ENCODE assay signal across 1 cellular context in the genomic region with DNA sequence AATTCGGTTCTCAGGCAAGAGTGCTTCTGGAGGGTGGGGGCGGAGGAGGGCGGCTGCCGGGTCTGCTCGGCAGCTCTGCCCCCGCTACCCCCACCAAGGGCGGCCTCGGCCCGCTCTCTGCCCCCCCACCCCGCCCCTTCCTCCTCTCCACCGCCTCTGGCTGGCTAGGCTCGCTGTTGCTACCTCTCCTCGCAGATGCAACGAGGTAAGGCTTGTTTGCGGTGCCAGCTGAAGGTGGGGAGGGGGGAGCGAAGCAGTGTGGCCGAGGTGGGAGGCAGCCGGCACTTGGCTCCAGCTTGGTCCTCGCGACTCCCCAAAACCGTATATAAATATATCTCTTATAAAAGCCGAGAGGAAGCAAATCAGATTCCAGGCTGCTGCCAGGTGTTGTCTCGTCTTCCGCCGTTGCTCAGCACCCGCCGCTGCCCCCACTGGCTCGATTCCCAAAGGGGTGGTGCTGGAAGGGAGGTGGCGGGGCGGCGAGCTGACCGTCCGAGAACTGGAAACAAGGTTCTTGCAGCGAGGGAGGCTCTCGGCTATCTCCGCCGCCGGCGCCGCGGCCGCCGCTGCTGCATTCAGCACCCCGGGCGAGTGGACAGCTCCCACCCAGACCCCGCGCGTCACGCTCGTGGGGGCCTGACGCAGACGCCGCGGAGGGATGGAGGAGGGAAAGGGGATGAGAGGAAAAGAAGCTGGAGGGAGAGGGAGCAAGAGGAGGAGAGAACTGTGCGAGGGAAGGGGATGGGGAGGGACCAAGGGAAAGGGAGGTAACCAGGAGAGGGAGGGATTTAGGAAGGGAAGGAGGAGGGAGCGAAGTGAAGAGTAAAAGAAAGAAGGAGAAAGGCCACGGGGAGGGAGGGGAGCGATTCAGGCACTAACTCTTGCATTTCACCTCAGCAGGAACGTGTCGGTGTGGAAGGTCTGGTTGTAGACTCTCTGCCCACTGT.
A peak's percentile ranks its signal among the peaks of the same experiment; 100 is the strongest.
TF ChIP-seq lines count a peak whose summit lies in the region.

Gene MARCHF4 (minus strand): TSS at position 728 of the 947 bp plus-strand sequence. CDS start 2,223 bp downstream, outside the sequence.

TF ChIP-seq in H1, 55 proteins besides CTCF, POLR2A, EP300 and RAD21 (continued from another document):
- TF ChIP-seq, protein P1, sequence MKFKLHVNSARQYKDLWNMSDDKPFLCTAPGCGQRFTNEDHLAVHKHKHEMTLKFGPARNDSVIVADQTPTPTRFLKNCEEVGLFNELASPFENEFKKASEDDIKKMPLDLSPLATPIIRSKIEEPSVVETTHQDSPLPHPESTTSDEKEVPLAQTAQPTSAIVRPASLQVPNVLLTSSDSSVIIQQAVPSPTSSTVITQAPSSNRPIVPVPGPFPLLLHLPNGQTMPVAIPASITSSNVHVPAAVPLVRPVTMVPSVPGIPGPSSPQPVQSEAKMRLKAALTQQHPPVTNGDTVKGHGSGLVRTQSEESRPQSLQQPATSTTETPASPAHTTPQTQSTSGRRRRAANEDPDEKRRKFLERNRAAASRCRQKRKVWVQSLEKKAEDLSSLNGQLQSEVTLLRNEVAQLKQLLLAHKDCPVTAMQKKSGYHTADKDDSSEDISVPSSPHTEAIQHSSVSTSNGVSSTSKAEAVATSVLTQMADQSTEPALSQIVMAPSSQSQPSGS (IDR thresholded peaks at IDR 0.05; ENCODE audit: low read length), result peak; percentile 91
- TF ChIP-seq SUZ12 (IDR thresholded peaks at IDR 0.05; ENCODE audit: low read length) (peak; percentile 64; the same call in 1 of the 2 replicates), USF2 (IDR thresholded peaks at IDR 0.05; ENCODE audit: low read length) (no peak), TCF12 (IDR thresholded peaks at IDR 0.05; ENCODE audit: low read depth, low read length) (0 out of 2 replicates have a peak, but pooled peaks have one; percentile 43), RXRA (IDR thresholded peaks at IDR 0.05; ENCODE audit: insufficient read depth, low read depth, low read length) (0 out of 2 replicates have a peak, but pooled peaks have one; percentile 45), KDM4A (IDR thresholded peaks at IDR 0.05; ENCODE audit: low read depth, low read length, severe bottlenecking) (peak; percentile 97), BACH1 (IDR thresholded peaks at IDR 0.05; ENCODE audit: low read length) (peak; percentile 96), SIN3A (conservative IDR thresholded peaks at IDR 0.05 in 1 of 2, IDR thresholded peaks at IDR 0.05 in 1 of 2; ENCODE audit: low read depth in 1 of 2, low read length in 2 of 2) (peak; percentile 98 to 99), SP4 (IDR thresholded peaks at IDR 0.05; ENCODE audit: low read length) (peak; percentile 76; the same call in 1 of the 2 replicates), PHF8 (conservative IDR thresholded peaks at IDR 0.05; ENCODE audit: low read depth, low read length) (0 out of 2 replicates have a peak, but pooled peaks have one; percentile 25), TAF7 (optimal IDR thresholded peaks at IDR 0.05; ENCODE audit: borderline replicate concordance, low read depth, low read length) (peak; percentile 80), POU5F1 (IDR thresholded peaks at IDR 0.05; ENCODE audit: low read depth, low read length) (0 out of 2 replicates have a peak, but pooled peaks have one; percentile 59), CHD2 (IDR thresholded peaks at IDR 0.05; ENCODE audit: low read length) (peak; percentile 48; the same call in 1 of the 2 replicates), CTBP2 (IDR thresholded peaks at IDR 0.05; ENCODE audit: borderline replicate concordance, insufficient read depth, insufficient read length, low read length) (peak; percentile 100), KDM1A (IDR thresholded peaks at IDR 0.05; ENCODE audit: borderline replicate concordance, low read length) (peak; percentile 94), ZNF274 (IDR thresholded peaks at IDR 0.05; ENCODE audit: borderline replicate concordance, extremely low read depth, low read length) (no peak), BCL11A (IDR thresholded peaks at IDR 0.05; ENCODE audit: low read depth in 2 of 2, low read length in 2 of 2) (no peak), YY1 (IDR thresholded peaks at IDR 0.05; ENCODE audit: low read depth, low read length) (peak; percentile 80), HDAC2 (IDR thresholded peaks at IDR 0.05; ENCODE audit: borderline replicate concordance in 1 of 2, low read depth in 2 of 2, low read length in 2 of 2) (peak; percentile 100), NRF1 (IDR thresholded peaks at IDR 0.05; ENCODE audit: low read depth, low read length) (no peak), ASH2L (IDR thresholded peaks at IDR 0.05; ENCODE audit: low read length) (peak; percentile 99), SP1 (IDR thresholded peaks at IDR 0.05; ENCODE audit: low read depth, low read length) (peak; percentile 41; the same call in 1 of the 2 replicates), EZH2 (IDR thresholded peaks at IDR 0.05; ENCODE audit: low read depth, low read length, severe bottlenecking) (no peak), CHD7 (IDR thresholded peaks at IDR 0.05; ENCODE audit: insufficient replicate concordance, low read length) (no peak)
- TF ChIP-seq, protein P2, sequence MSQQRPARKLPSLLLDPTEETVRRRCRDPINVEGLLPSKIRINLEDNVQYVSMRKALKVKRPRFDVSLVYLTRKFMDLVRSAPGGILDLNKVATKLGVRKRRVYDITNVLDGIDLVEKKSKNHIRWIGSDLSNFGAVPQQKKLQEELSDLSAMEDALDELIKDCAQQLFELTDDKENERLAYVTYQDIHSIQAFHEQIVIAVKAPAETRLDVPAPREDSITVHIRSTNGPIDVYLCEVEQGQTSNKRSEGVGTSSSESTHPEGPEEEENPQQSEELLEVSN (IDR thresholded peaks at IDR 0.05), result 0 out of 2 replicates have a peak, but pooled peaks have one; percentile 43
- TF ChIP-seq, protein P3, sequence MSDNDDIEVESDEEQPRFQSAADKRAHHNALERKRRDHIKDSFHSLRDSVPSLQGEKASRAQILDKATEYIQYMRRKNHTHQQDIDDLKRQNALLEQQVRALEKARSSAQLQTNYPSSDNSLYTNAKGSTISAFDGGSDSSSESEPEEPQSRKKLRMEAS (IDR thresholded peaks at IDR 0.05), result peak; percentile 80
TF ChIP-seq in H1: peak in this region for 23.
